24 cellular contexts compared by ENCODE assay signal in the genomic region with DNA sequence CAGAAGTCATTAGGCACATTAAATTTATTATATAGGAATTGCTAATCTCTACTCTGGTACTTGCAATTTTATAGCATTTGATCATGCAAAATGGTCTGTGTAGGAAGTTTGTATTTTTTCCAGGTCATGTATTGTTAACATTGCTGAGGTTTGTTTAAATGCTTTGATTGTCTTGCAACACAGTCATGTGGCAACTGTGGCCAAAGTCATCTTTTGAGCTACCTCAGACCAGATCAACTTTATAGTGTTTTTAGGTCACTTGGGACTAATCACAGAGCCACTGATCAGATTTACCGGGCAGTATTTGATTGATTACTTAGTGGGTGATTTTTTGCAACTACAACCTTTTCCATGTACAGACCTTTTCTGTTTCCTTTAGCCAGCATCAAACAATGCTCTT. TPM values are rescaled to one million over a fixed set of nuclear protein-coding genes. Genes with fewer than 3 reads are reported as not detected.
"Had no signal": no experiment of that assay in that cellular context is flagged by ENCODE, and none has a peak within 500 bp of the region (broad histone marks: within the 10 kb centered on the region; RNA-seq: fewer than 3 reads in every experiment).

No MANE protein-coding gene starts in this region.

- H3K4me3 ChIP-seq: SJCRH30 had no signal

- H3K27ac ChIP-seq: SJCRH30, VCaP had no signal

- DNase-seq: activated CD4-positive, alpha-beta memory T cell treated with anti-CD3 and anti-CD28 coated beads, Interleukin-2, amount 10 ng/mL, durations not matched to agents 7 days and 5 days; activated CD4-positive, alpha-beta T cell treated with anti-CD3 and anti-CD28 coated beads, Interleukin-2, amount 50 U/mL, for 1 hour; activated CD4-positive, CD25-positive, alpha-beta regulatory T cell; activated gamma-delta T cell; activated naive CD4-positive, alpha-beta T cell treated with anti-CD3 and anti-CD28 coated beads for 36 hours; activated T-cell treated with anti-CD3 and anti-CD28 coated beads for 4 hours; activated T-cell treated with anti-CD3 and anti-CD28 coated beads, Interleukin-2, amount 50 U/mL, for 48 hours; anterior cingulate cortex; MM.1S; NCI-H1105; NCI-H1436; NCI-H1694 treated with DMSO at 0.1 percent for 48 hours; NCI-H2029 treated with DMSO at 0.1 percent for 48 hours; NCI-H446; NCI-H524; SJCRH30; SK-N-SH; T-helper 1 cell had no signal

- ATAC-seq: activated T-helper 17 cell treated with anti-CD3 and anti-CD28 coated beads, Interleukin-2, amount 50 U/mL, for 72 hours; Right ventricle myocardium inferior had no signal

- H3K9me3 ChIP-seq: SJCRH30, SK-N-SH had no signal

- H3K4me1 ChIP-seq: SJCRH30 had no signal

- H3K27me3 ChIP-seq: SJCRH30 had no signal

- H3K9ac ChIP-seq: SK-N-SH had no signal

- H3K4me2 ChIP-seq: SK-N-SH had no signal

- H3K9me2 ChIP-seq: SK-N-SH had no signal

- H3K36me3 ChIP-seq: SJCRH30 had no signal

RNA-seq across cellular contexts. Expression of a gene that starts 3.7 kb away (rescaled TPM):
- total RNA-seq: activated CD4-positive, alpha-beta memory T cell treated with anti-CD3 and anti-CD28 coated beads, Interleukin-2, amount 10 ng/mL, durations not matched to agents 7 days and 5 days; activated CD8-positive, alpha-beta memory T cell treated with anti-CD3 and anti-CD28 coated beads for 36 hours; activated naive CD4-positive, alpha-beta T cell treated with anti-CD3 and anti-CD28 coated beads for 36 hours; activated T-helper 17 cell treated with anti-CD3 and anti-CD28 coated beads, Interleukin-2, amount 50 U/mL, for 72 hours; Right ventricle myocardium inferior; RPMI7951; SJCRH30; T-helper 2 cell treated with Interferon-gamma antibody and Interleukin-4, amounts not matched to agents 100 ng/mL and 5 ng/mL, for 36 hours had no signal
- polyA plus RNA-seq: SK-N-SH had no signal
